In the genomic region with DNA sequence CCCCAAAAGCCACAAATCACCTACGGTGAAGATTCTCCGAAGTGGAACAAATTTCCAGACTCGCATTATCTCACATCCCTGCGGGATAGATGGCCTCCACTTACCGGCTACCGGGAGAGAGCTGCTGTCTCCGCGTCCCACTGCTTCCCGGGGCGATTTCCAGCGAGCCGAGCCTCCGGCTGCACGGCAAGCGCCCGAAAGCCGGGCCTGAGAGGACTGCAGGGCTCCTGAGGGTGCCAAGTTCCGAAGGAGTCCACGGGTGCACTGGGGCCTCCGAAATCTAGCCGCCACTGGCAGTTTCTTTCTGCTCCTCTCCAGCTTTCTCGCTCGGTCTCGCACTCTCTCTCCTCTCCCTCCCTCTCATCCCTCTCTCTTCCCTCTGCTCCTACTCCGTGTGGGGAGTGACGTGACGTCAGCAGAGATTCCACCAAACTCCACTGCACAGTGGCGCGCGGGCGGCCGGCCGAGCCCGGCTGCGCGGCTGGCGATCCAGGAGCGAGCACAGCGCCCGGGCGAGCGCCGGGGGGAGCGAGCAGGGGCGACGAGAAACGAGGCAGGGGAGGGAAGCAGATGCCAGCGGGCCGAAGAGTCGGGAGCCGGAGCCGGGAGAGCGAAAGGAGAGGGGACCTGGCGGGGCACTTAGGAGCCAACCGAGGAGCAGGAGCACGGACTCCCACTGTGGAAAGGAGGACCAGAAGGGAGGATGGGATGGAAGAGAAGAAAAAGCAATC, we compare ENCODE assay signal across 10 cellular contexts. TPM values are rescaled to one million over a fixed set of nuclear protein-coding genes. Genes with fewer than 3 reads are reported as not detected.
DNase-seq lines count a peak whose midpoint lies in the region; ATAC-seq and TF ChIP-seq lines count a peak whose summit lies in the region.
"Had no signal": no experiment of that assay in that cellular context is flagged by ENCODE, and none has a peak within 500 bp of the region (broad histone marks: within the 10 kb centered on the region; RNA-seq: fewer than 3 reads in every experiment).

No MANE protein-coding gene starts in this region.

- no peak for TF ChIP-seq CTCF in MCF 10A (IDR thresholded peaks at IDR 0.05; ENCODE audit: unreplicated experiment)

- intact Hi-C loops in MCF 10A (cut with micrococcal nuclease), result loop anchor here (10.0 kb wide), 1 partner anchor 498 kb away; no protein-coding TSS in a partner anchor

- POLR2A ChIA-PET in activated CD4-positive, alpha-beta T cell treated with anti-CD3 and anti-CD28 coated beads, Interleukin-2, amount 10 ng/mL, durations not matched to agents 7 days and 5 days (lab: Charles Lee), result no interaction called here
- POLR2A ChIA-PET in MCF 10A (lab: Yijun Ruan, JAX), result no interaction called here

- H3K27ac Mint-ChIP-seq in activated CD4-positive, alpha-beta T cell treated with anti-CD3 and anti-CD28 coated beads, Interleukin-2, amount 10 ng/mL, durations not matched to agents 7 days and 5 days, result no peak overlapping the region
- no peak overlapping the region for H3K27ac Mint-ChIP-seq in MCF 10A (ENCODE audit: low read depth, unreplicated experiment)
- H3K27ac Mint-ChIP-seq: CD4-positive, alpha-beta T cell had no signal

- peak overlapping the region; percentile 58 for H3K4me3 ChIP-seq in urinary bladder (ENCODE audit: low read depth, low read length)

- H3K4me1 Mint-ChIP-seq in activated CD4-positive, alpha-beta T cell treated with anti-CD3 and anti-CD28 coated beads, Interleukin-2, amount 10 ng/mL, durations not matched to agents 7 days and 5 days, result peaks cover 5% of the 10 kb centered on the region
- peaks cover 10% of the 10 kb centered on the region for H3K4me1 Mint-ChIP-seq in MCF 10A (ENCODE audit: insufficient read depth, unreplicated experiment)

- no peaks in the 10 kb centered on the region for H3K36me3 ChIP-seq in urinary bladder (ENCODE audit: insufficient read depth)

- H3K9me3 Mint-ChIP-seq in activated CD4-positive, alpha-beta T cell treated with anti-CD3 and anti-CD28 coated beads, Interleukin-2, amount 10 ng/mL, durations not matched to agents 7 days and 5 days, result peaks cover 9% of the 10 kb centered on the region
- H3K9me3 Mint-ChIP-seq in MCF 10A (ENCODE audit: unreplicated experiment), result peaks cover 9% of the 10 kb centered on the region

- H3K4me3 Mint-ChIP-seq in activated CD4-positive, alpha-beta T cell treated with anti-CD3 and anti-CD28 coated beads, Interleukin-2, amount 10 ng/mL, durations not matched to agents 7 days and 5 days, result peak overlapping the region; percentile 34
- peak overlapping the region; percentile 66 for H3K4me3 Mint-ChIP-seq in MCF 10A (ENCODE audit: unreplicated experiment)
- H3K4me3 Mint-ChIP-seq: CD4-positive, alpha-beta T cell had no signal

- H3K27me3 Mint-ChIP-seq in activated CD4-positive, alpha-beta T cell treated with anti-CD3 and anti-CD28 coated beads, Interleukin-2, amount 10 ng/mL, durations not matched to agents 7 days and 5 days, result peaks cover 84% of the 10 kb centered on the region
- H3K27me3 Mint-ChIP-seq in MCF 10A (ENCODE audit: insufficient read depth, unreplicated experiment), result peaks cover 55% of the 10 kb centered on the region

- peak; percentile 26 for ATAC-seq in left lobe of liver
- no peak for ATAC-seq in GM21786 (IDR thresholded peaks at IDR 0.05; ENCODE audit: unreplicated experiment)

- under 1% methylated on average over 56 of the region's 56 CpGs for WGBS in urinary bladder

- CTCF ChIA-PET in activated CD4-positive, alpha-beta T cell treated with anti-CD3 and anti-CD28 coated beads, Interleukin-2, amount 10 ng/mL, durations not matched to agents 7 days and 5 days (lab: Charles Lee), result no interaction called here
- CTCF ChIA-PET in MCF 10A (lab: Yijun Ruan, JAX), result no interaction called here

- no peak for DNase-seq in activated CD4-positive, alpha-beta T cell treated with anti-CD3 and anti-CD28 coated beads, Interleukin-2, amount 10 ng/mL, durations not matched to agents 7 days and 5 days
- DNase-seq in activated CD4-positive, alpha-beta T cell treated with anti-CD3 and anti-CD28 coated beads for 4 hours, result no peak
- no peak for DNase-seq in MCF 10A (ENCODE audit: unreplicated experiment)
- DNase-seq in left lobe of liver (ENCODE audit: low spot score), result no peak
- DNase-seq in NCI-H774 (lab: John Stamatoyannopoulos, UW), result no peak
- no peak for DNase-seq in cerebellar cortex (ENCODE audit: low spot score)
- DNase-seq: CD4-positive, alpha-beta T cell had no signal

- BruUV-seq in MCF 10A (replicated peaks; lab: Mats Ljungman, UMichigan), result no TSS peak

- peaks cover 4% of the 10 kb centered on the region for H3K36me3 Mint-ChIP-seq in activated CD4-positive, alpha-beta T cell treated with anti-CD3 and anti-CD28 coated beads, Interleukin-2, amount 10 ng/mL, durations not matched to agents 7 days and 5 days (ENCODE audit: low read depth)
- no peaks in the 10 kb centered on the region for H3K36me3 Mint-ChIP-seq in MCF 10A (ENCODE audit: insufficient read depth, unreplicated experiment)

- peak overlapping the region; percentile 86 for H3K27ac ChIP-seq in urinary bladder (ENCODE audit: low read depth)

- no peaks in the 10 kb centered on the region for H3K4me1 ChIP-seq in urinary bladder (ENCODE audit: insufficient read depth)

RNA-seq across cellular contexts. Expression of gene PITX2, which starts 14.0 kb away (rescaled TPM):
- total RNA-seq in activated CD4-positive, alpha-beta T cell treated with anti-CD3 and anti-CD28 coated beads, Interleukin-2, amount 10 ng/mL, durations not matched to agents 7 days and 5 days, result not detected
- total RNA-seq in MCF 10A (2022) (0.77 and 0.79 TPM in 2 replicates), left lobe of liver (not detected), urinary bladder (30.4 TPM)
- polyA plus RNA-seq in urinary bladder, result 76.0 TPM
- total RNA-seq: CD4-positive, alpha-beta T cell had no signal
- polyA plus RNA-seq: keratinocyte had no signal

Comparison
In these comparisons a context has a peak if more than half of its experiments do, and no peak if none do; other contexts are left out.
1. RNA of gene PITX2, which starts 14.0 kb away (total RNA-seq): 30.4 TPM in urinary bladder (single experiment); 0.77 to 0.79 TPM in MCF 10A, not detected in activated CD4-positive, alpha-beta T cell treated with anti-CD3 and anti-CD28 coated beads, Interleukin-2, amount 10 ng/mL, durations not matched to agents 7 days and 5 days and not detected in left lobe of liver (single experiment); every median in the first group is over 10 times any median in the second.